ENCODE assay signal across 25 cellular contexts in the genomic region with DNA sequence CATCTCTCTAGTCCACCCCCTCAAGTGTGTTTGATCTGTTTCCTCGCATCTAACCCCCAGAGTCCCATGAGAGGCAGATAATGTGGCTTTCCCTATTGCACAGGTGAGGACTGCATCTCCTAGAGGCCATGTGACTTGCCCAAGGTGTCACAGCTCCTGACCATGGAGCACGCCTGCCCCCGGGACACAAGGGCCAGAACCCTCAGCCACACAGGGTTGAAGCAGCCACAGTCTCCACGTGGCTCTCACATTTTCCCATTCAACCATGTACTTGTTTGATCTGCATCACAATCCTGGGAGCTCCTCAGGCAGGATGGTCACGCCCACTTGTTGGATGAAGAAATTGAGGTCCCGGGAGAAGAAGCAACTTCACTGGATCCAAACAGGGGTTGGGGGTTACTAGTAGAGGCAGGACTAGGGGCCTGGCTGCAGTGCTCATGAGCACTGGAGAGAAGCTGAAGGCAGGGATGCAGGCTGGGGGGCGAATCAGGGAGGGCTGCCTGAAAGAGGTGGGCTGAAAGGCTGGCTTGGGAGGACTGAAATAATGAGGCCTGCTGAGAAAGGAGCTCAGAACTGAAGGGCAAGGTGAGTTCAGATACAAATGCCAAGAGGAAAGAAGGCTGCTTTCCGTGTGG.
"Had no signal": no experiment of that assay in that cellular context is flagged by ENCODE, and none has a peak within 500 bp of the region (broad histone marks: within the 10 kb centered on the region; RNA-seq: fewer than 3 reads in every experiment).

No MANE protein-coding gene starts in this region.

- ATAC-seq: activated CD4-positive, CD25-positive, alpha-beta regulatory T cell treated with anti-CD3 and anti-CD28 coated beads, Interleukin-2, amount 50 U/mL, for 24 hours; activated CD8-positive, alpha-beta memory T cell treated with anti-CD3 and anti-CD28 coated beads, Interleukin-2, amount 10 ng/mL, durations not matched to agents 7 days and 5 days; effector memory CD8-positive, alpha-beta T cell; psoas muscle had no signal

- H3K27ac ChIP-seq: adrenal gland, ascending aorta, brain microvascular endothelial cell, esophagus muscularis mucosa, ovary, psoas muscle, right atrium auricular region, testis had no signal

- H3K27ac Mint-ChIP-seq: activated CD4-positive, alpha-beta memory T cell treated with anti-CD3 and anti-CD28 coated beads, Interleukin-2, amount 10 ng/mL, durations not matched to agents 7 days and 5 days; activated CD4-positive, alpha-beta T cell treated with anti-CD3 and anti-CD28 coated beads, Interleukin-2, amount 10 ng/mL, durations not matched to agents 24 days and 14 days; activated CD8-positive, alpha-beta memory T cell treated with anti-CD3 and anti-CD28 coated beads, Interleukin-2, amount 10 ng/mL, durations not matched to agents 7 days and 5 days; activated naive CD8-positive, alpha-beta T cell; effector memory CD8-positive, alpha-beta T cell; naive B cell had no signal

- H3K36me3 ChIP-seq: adrenal gland, ascending aorta, brain microvascular endothelial cell, esophagus muscularis mucosa, ovary, right atrium auricular region had no signal

- H3K4me1 ChIP-seq: adrenal gland, ascending aorta, esophagus muscularis mucosa, psoas muscle, right atrium auricular region, testis had no signal

- H3K9me3 ChIP-seq: adrenal gland, ascending aorta, esophagus muscularis mucosa, ovary, psoas muscle, right atrium auricular region, SK-N-SH, testis had no signal

- H3K36me3 Mint-ChIP-seq: activated CD8-positive, alpha-beta memory T cell treated with anti-CD3 and anti-CD28 coated beads, Interleukin-2, amount 10 ng/mL, durations not matched to agents 7 days and 5 days; activated naive CD8-positive, alpha-beta T cell; naive B cell had no signal

- H3K4me1 Mint-ChIP-seq: activated CD4-positive, alpha-beta memory T cell treated with anti-CD3 and anti-CD28 coated beads, Interleukin-2, amount 10 ng/mL, durations not matched to agents 7 days and 5 days; activated CD4-positive, alpha-beta T cell treated with anti-CD3 and anti-CD28 coated beads, Interleukin-2, amount 10 ng/mL, durations not matched to agents 24 days and 14 days; activated CD8-positive, alpha-beta memory T cell treated with anti-CD3 and anti-CD28 coated beads, Interleukin-2, amount 10 ng/mL, durations not matched to agents 7 days and 5 days; naive B cell had no signal

- DNase-seq: activated CD4-positive, alpha-beta memory T cell treated with anti-CD3 and anti-CD28 coated beads, Interleukin-2, amount 10 ng/mL, durations not matched to agents 7 days and 5 days; activated CD4-positive, alpha-beta T cell treated with anti-CD3 and anti-CD28 coated beads, Interleukin-2, amount 10 ng/mL, durations not matched to agents 24 days and 14 days; activated CD8-positive, alpha-beta memory T cell treated with anti-CD3 and anti-CD28 coated beads, Interleukin-2, amount 10 ng/mL, durations not matched to agents 7 days and 5 days; activated naive CD4-positive, alpha-beta T cell; brain microvascular endothelial cell; central memory CD4-positive, alpha-beta T cell; effector memory CD8-positive, alpha-beta T cell; glutamatergic neuron; hippocampal formation; mesendoderm; naive B cell; ovary; psoas muscle; SK-N-SH; stimulated activated CD4-positive, alpha-beta T cell treated with anti-CD3 and anti-CD28 coated beads, Interleukin-12 subunit alpha, Interleukin-12 subunit beta, amount 100 ng/mL, for 4 hours; stimulated activated CD4-positive, alpha-beta T cell treated with anti-CD3 and anti-CD28 coated beads, Interleukin-4, amount 100 ng/mL, for 4 hours; testis; trophoblast cell had no signal

- H3K9me3 Mint-ChIP-seq: activated CD4-positive, alpha-beta memory T cell treated with anti-CD3 and anti-CD28 coated beads, Interleukin-2, amount 10 ng/mL, durations not matched to agents 7 days and 5 days; activated CD4-positive, alpha-beta T cell treated with anti-CD3 and anti-CD28 coated beads, Interleukin-2, amount 10 ng/mL, durations not matched to agents 24 days and 14 days; effector memory CD8-positive, alpha-beta T cell; neural crest cell had no signal

- H3K9ac ChIP-seq: SK-N-SH had no signal

- H3K4me2 ChIP-seq: SK-N-SH had no signal

- H3K4me3 Mint-ChIP-seq: activated CD4-positive, alpha-beta memory T cell treated with anti-CD3 and anti-CD28 coated beads, Interleukin-2, amount 10 ng/mL, durations not matched to agents 7 days and 5 days; activated CD4-positive, alpha-beta T cell treated with anti-CD3 and anti-CD28 coated beads, Interleukin-2, amount 10 ng/mL, durations not matched to agents 24 days and 14 days; activated CD8-positive, alpha-beta memory T cell treated with anti-CD3 and anti-CD28 coated beads, Interleukin-2, amount 10 ng/mL, durations not matched to agents 7 days and 5 days; activated naive CD8-positive, alpha-beta T cell; effector memory CD8-positive, alpha-beta T cell; naive B cell; neural crest cell had no signal

- H3K27me3 ChIP-seq: ascending aorta, brain microvascular endothelial cell, ovary, right atrium auricular region, testis had no signal

- H3K4me3 ChIP-seq: adrenal gland, ascending aorta, esophagus muscularis mucosa, ovary, psoas muscle, right atrium auricular region, testis had no signal
